In the genomic region with DNA sequence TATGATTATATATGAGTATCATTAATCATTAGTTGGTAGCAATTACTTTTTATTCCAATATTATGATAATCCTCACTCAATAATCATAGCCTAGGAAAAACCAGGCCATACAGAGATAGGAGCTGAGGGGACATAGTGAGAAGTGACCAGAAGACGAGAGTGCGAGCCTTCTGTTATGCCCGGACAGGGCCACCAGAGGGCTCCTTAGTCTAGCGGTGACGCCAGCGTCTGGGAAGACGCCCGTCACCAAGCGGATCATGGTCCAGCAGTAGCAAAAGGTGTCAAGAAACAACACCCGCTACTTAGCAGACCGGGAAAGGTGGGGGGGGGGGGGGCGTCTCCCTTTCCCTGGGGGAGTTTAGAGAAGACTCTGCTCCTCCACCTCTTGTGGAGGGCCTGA, we compare ENCODE assay signal across 1 cellular context.
TF ChIP-seq lines count a peak whose summit lies in the region.

No MANE protein-coding gene starts in this region.

TF ChIP-seq in GM12878, 131 proteins besides CTCF, POLR2A, EP300 and RAD21:
- TF ChIP-seq CREB1 (IDR thresholded peaks at IDR 0.05; ENCODE audit: low read depth), result 0 out of 2 replicates have a peak, but pooled peaks have one; percentile 16
- TF ChIP-seq CREM (IDR thresholded peaks at IDR 0.05; ENCODE audit: low read depth), result peak; percentile 35; the same call in 1 of the 2 replicates
